In genomic region chr19:35154535-35155406, GRCh38 we compare ENCODE assay signal across 8 cellular contexts. TPM values are rescaled to one million over a fixed set of nuclear protein-coding genes. Genes with fewer than 3 reads are reported as not detected.
DNase-seq lines count a peak whose midpoint lies in the region; ATAC-seq, FAIRE-seq and TF ChIP-seq lines count a peak whose summit lies in the region.

Gene FXYD5, plus strand, starts transcription at chr19:35154735. Its CDS starts 816 bp downstream, at chr19:35155551.

- POLR2A ChIA-PET in activated CD4-positive, alpha-beta T cell treated with anti-CD3 and anti-CD28 coated beads for 36 hours (lab: Charles Lee): interaction anchor here (0.6 to 1.0 kb wide), 2 partner anchors 53 to 81 kb away, joined by 3 read pairs; no protein-coding TSS in a partner anchor

- peak; percentile 81 for ATAC-seq in activated CD4-positive, alpha-beta T cell treated with anti-CD3 and anti-CD28 coated beads for 36 hours
- ATAC-seq in HG03280 (IDR thresholded peaks at IDR 0.05; ENCODE audit: unreplicated experiment) (no peak), HG02840 (IDR thresholded peaks at IDR 0.05; ENCODE audit: low FRiP score, unreplicated experiment) (no peak)

- TF ChIP-seq POLR2A in lower leg skin (IDR thresholded peaks at IDR 0.05): no peak

- DNase-seq in GM18507 (ENCODE audit: extremely low spot score, insufficient read length, low read depth) (peak; percentile 60), NAMALWA (ENCODE audit: low spot score) (peak; percentile 59), dedifferentiated amniotic fluid mesenchymal stem cell (ENCODE audit: extremely low spot score) (peak; percentile 64), lower leg skin (ENCODE audit: low spot score in 2 of 2) (peak; percentile 63 to 95)
- peak; percentile 93 for DNase-seq in activated CD4-positive, alpha-beta T cell treated with anti-CD3 and anti-CD28 coated beads for 36 hours
- DNase-seq in stimulated activated CD4-positive, alpha-beta T cell treated with anti-CD3 and anti-CD28 coated beads, TNF-alpha, amount 100 ng/mL, for 48 hours (ENCODE audit: low read depth in 3 of 3): peak; percentile 76 to 82 (median 77)

- H3K9me3 Mint-ChIP-seq in activated CD4-positive, alpha-beta T cell treated with anti-CD3 and anti-CD28 coated beads for 36 hours (ENCODE audit: low read depth): no peaks in the 10 kb centered on the region

- no peak for TF ChIP-seq CTCF in lower leg skin (IDR thresholded peaks at IDR 0.05)

- no peaks in the 10 kb centered on the region for H3K27me3 Mint-ChIP-seq in activated CD4-positive, alpha-beta T cell treated with anti-CD3 and anti-CD28 coated beads for 36 hours

- H3K4me1 Mint-ChIP-seq in activated CD4-positive, alpha-beta T cell treated with anti-CD3 and anti-CD28 coated beads for 36 hours: peaks cover 52% of the 10 kb centered on the region

- peak within 1 kb of the TSS; percentile 49 for H3K4me3 ChIP-seq in lower leg skin (ENCODE audit: low read depth, poor library complexity, severe bottlenecking)

- CTCF ChIA-PET in activated CD4-positive, alpha-beta T cell treated with anti-CD3 and anti-CD28 coated beads for 36 hours (lab: Charles Lee): interaction anchor here (0.6 to 4.8 kb wide), 12 partner anchors 9 to 688 kb away, joined by 3 to 47 read pairs (median 4); partner anchors contain the start of genes FXYD7 and LGI4

- H3K27ac Mint-ChIP-seq in activated CD4-positive, alpha-beta T cell treated with anti-CD3 and anti-CD28 coated beads for 36 hours: peak within 1 kb of the TSS; percentile 99

- 0% methylated on average over 47 to 49 of the region's 49 CpGs for WGBS in lower leg skin, 2 donors

- peak within 1 kb of the TSS; percentile 96 for H3K4me3 Mint-ChIP-seq in activated CD4-positive, alpha-beta T cell treated with anti-CD3 and anti-CD28 coated beads for 36 hours

- intact Hi-C loops in activated CD4-positive, alpha-beta T cell treated with anti-CD3 and anti-CD28 coated beads for 36 hours (cut with DNase I, micrococcal nuclease): loop anchor here (1.0 to 10.0 kb wide), 7 partner anchors 13 to 490 kb away; partner anchors contain the start of genes USF2 (in 2 of the 2), COX6B1 (in 1 of the 2), ETV2 (in 1 of the 2) and FFAR1 (in 1 of the 2)
- intact Hi-C loops in lower leg skin (cut with DNase I; ENCODE audit: low total_unique reads): no loop called here

- H3K36me3 Mint-ChIP-seq in activated CD4-positive, alpha-beta T cell treated with anti-CD3 and anti-CD28 coated beads for 36 hours (ENCODE audit: low read depth): peaks cover 47% of the 10 kb centered on the region

- peak; percentile 62 for FAIRE-seq in GM18507 (lab: Jason Lieb, UNC)

RNA-seq across cellular contexts. Expression of gene FXYD5, which starts in this region (rescaled TPM):
- total RNA-seq in activated CD4-positive, alpha-beta T cell treated with anti-CD3 and anti-CD28 coated beads for 36 hours: 100 to 1,000 TPM; 261 to 358 TPM
- total RNA-seq in lower leg skin: 10 to 100 TPM; 41.4 to 59.8 (median 57.7) TPM

Comparison
In these comparisons a context has a peak if more than half of its experiments do, and no peak if none do; other contexts are left out.
1. RNA of gene FXYD5 (total RNA-seq): 261 to 358 TPM in activated CD4-positive, alpha-beta T cell treated with anti-CD3 and anti-CD28 coated beads for 36 hours; 41.4 to 59.8 TPM in lower leg skin; every median in the first group is over 4 times any median in the second.
2. Peak in every context shown above with its lines, with median percentiles within 50 percentile points of each other: DNase-seq.